In the genomic region with DNA sequence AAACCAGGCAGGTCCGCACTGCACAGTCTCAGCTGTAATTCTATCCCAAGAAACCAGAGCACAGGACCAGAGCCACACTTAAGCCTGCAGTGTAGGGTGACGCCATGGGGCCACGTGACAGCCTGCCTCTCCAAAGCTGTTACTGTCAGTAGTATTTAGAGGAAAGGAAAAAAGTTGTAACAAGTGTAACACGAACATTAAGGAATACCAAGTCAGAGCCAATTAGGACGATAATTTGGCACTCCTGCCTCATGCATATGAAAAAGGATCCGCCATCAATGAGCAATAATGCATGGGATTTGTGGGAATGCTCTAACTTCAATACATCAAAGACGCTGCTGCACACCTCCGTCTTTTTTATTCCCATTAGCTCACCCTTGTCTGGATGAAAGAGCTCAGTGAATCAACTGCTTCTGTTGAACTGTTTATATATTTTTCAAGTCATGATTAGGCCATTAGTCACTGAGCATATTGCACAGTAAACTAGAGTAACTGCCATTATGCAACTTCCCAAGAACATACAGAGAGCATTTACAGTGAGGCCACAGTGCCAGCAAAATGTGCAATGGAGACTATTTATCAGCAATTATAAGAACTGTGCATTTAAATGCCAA, we compare ENCODE assay signal across 10 cellular contexts.
DNase-seq lines count a peak whose midpoint lies in the region; ATAC-seq, FAIRE-seq and TF ChIP-seq lines count a peak whose summit lies in the region.
"Had no signal": no experiment of that assay in that cellular context is flagged by ENCODE, and none has a peak within 500 bp of the region (broad histone marks: within the 10 kb centered on the region; RNA-seq: fewer than 3 reads in every experiment).

No MANE protein-coding gene starts in this region.

- peaks cover 0 to 9% (median 0%) of the 10 kb centered on the region in 9 donors for H3K36me3 ChIP-seq in heart right ventricle

- no peak for FAIRE-seq in urothelium cell line (lab: Jason Lieb, UNC)

- peaks cover 0 to 72% (median 34%) of the 10 kb centered on the region in 9 donors for H3K4me1 ChIP-seq in heart right ventricle

- H3K27me3 ChIP-seq in heart right ventricle, result no peaks in the 10 kb centered on the region

- WGBS in heart right ventricle, 2 donors, result 76 to 80% methylated on average over 8 of the region's 8 CpGs

- no peaks in the 10 kb centered on the region for H3K9me3 ChIP-seq in heart right ventricle

- H3K27ac ChIP-seq in heart right ventricle, result peak overlapping the region in 1 of 10 donors; percentile 64

- no peak for TF ChIP-seq CTCF in heart right ventricle (IDR thresholded peaks at IDR 0.05)

- ATAC-seq in Right ventricle myocardium superior (ENCODE audit: poor library complexity) (peak; percentile 51), Right ventricle myocardium inferior (no peak), heart right ventricle (peak in 5 of 8 donors; percentile 53 to 82 (median 69)), GM19395 (IDR thresholded peaks at IDR 0.05; ENCODE audit: unreplicated experiment) (no peak)
- ATAC-seq: CD8-positive, alpha-beta T cell had no signal

- no peak overlapping the region for H3K4me3 ChIP-seq in heart right ventricle

- intact Hi-C loops in Right ventricle myocardium superior (cut with DNase I), result no loop called here
- intact Hi-C loops in Right ventricle myocardium inferior (cut with DNase I), result no loop called here
- intact Hi-C loops in heart right ventricle (cut with DNase I), result loop anchor here in 1 of 10 donors (10.0 kb wide), 1 partner anchor 73 kb away; no protein-coding TSS in a partner anchor

- no peak for DNase-seq in Right ventricle myocardium superior
- DNase-seq in Right ventricle myocardium inferior (ENCODE audit: missing footprints), result no peak
- peak; percentile 79 for DNase-seq in SKM-1 treated with dmso at 0.1 percent for 144 hours (lab: John Stamatoyannopoulos, UW; ENCODE audit: unreplicated experiment)
- DNase-seq in heart right ventricle, result no peak
- DNase-seq in urothelium cell line (ENCODE audit: low spot score), result peak; percentile 56
- DNase-seq in GDM1 (lab: John Stamatoyannopoulos, UW), result no peak
- DNase-seq in NCI-H1930 (lab: John Stamatoyannopoulos, UW), result no peak
- DNase-seq: CD8-positive, alpha-beta T cell; NCI-H1092 treated with DMSO at 0.1 percent for 48 hours had no signal

Comparison
In these comparisons a context has a peak if more than half of its experiments do, and no peak if none do; other contexts are left out.
1. ATAC-seq: peak in Right ventricle myocardium superior (single experiment) and heart right ventricle (5 of 8); none in Right ventricle myocardium inferior (single experiment) and GM19395 (single experiment).
2. DNase-seq: peak in SKM-1 treated with dmso at 0.1 percent for 144 hours (single experiment) and urothelium cell line (single experiment); none in Right ventricle myocardium superior (single experiment), Right ventricle myocardium inferior (single experiment), heart right ventricle (0 of 2), GDM1 (single experiment) and NCI-H1930 (0 of 2).